ENCODE assay signal across 35 cellular contexts in the genomic region with DNA sequence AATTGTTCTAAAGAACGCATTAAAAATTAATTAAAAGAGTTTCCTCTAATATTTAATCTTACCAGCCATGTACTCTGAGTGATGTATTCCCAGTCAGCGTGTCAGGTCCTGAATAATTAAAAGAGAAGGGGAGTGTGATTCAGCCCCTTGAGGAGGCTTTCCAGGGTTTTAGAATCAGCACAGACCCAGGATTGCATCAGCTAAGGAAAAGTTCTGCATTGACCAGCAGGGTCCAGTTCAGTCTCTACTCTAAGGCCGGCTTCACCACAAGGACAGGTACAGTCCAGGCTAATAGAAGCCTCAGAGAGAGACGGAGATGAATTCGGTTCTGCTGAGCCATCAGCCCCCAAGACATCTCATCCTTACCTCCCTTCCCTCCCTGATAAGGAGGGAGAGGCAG.
A peak's percentile ranks its signal among the peaks of the same experiment; 100 is the strongest.
DNase-seq lines count a peak whose midpoint lies in the region; ATAC-seq, FAIRE-seq and TF ChIP-seq lines count a peak whose summit lies in the region.
"Had no signal": no experiment of that assay in that cellular context is flagged by ENCODE, and none has a peak within 500 bp of the region (broad histone marks: within the 10 kb centered on the region; RNA-seq: fewer than 3 reads in every experiment).

No MANE protein-coding gene starts in this region.

- WGBS in K562 (ENCODE audit: insufficient coverage, low coverage, missing lambda C conversion rate), result 22% methylated on average over 5 of the region's 5 CpGs

- H3K9ac ChIP-seq in K562 (ENCODE audit: insufficient read depth in 1 of 2, low read depth in 2 of 2, low read length in 2 of 2), result no peak overlapping the region; a peak in 1 of 4 replicates
- H3K9ac ChIP-seq in neural progenitor cell, result no peak overlapping the region
- H3K9ac ChIP-seq: BLaER1; BLaER1 treated with 17β-estradiol and CSF1 and Interleukin-3, amounts not matched to agents 10 nM and 100 nM had no signal

- H3K79me2 ChIP-seq in GM23338 (replicated peaks; ENCODE audit: insufficient read depth) (no peaks in the 10 kb centered on the region), K562 (ENCODE audit: control insufficient read depth, insufficient read depth, low read length) (no peaks in the 10 kb centered on the region; the same call in 2 of the 3 replicates), neural progenitor cell (ENCODE audit: low read depth) (no peaks in the 10 kb centered on the region), osteoblast (ENCODE audit: insufficient read depth, low read length) (no peaks in the 10 kb centered on the region)

- CTCF ChIA-PET in K562 (lab: Yijun Ruan, JAX; ENCODE audit: low intra/inter-chr PET ratio), result no interaction called here
- CTCF ChIA-PET in RWPE1 (lab: Yijun Ruan, JAX), result no interaction called here

- no TSS peak for BruUV-seq in K562 (replicated peaks; lab: Mats Ljungman, UMichigan)

- peaks cover 3% of the 10 kb centered on the region for H3K9me1 ChIP-seq in K562 (ENCODE audit: control insufficient read depth, insufficient read depth, low read length)

- no peak for ATAC-seq in GM23338
- peak; percentile 9 for ATAC-seq in K562
- no peak for ATAC-seq in HG03135 (IDR thresholded peaks at IDR 0.05; ENCODE audit: unreplicated experiment)
- ATAC-seq: A549; CD8-positive, alpha-beta T cell had no signal

- H2AFZ ChIP-seq in GM23338 (0 out of 2 replicates have a peak overlapping the region, but pooled peaks have one; percentile 34), K562 (ENCODE audit: low read depth, low read length) (peak overlapping the region; percentile 94), neural progenitor cell (replicated peaks) (peak overlapping the region; percentile 26), osteoblast (ENCODE audit: low read length) (no peak overlapping the region)

- H3K36me3 Mint-ChIP-seq in GM23338 (ENCODE audit: low read depth), result no peaks in the 10 kb centered on the region
- no peaks in the 10 kb centered on the region for H3K36me3 Mint-ChIP-seq in neural progenitor cell
- H3K36me3 Mint-ChIP-seq: CD14-positive monocyte; CD4-positive, alpha-beta memory T cell; CD8-positive, alpha-beta T cell had no signal

- no peaks in the 10 kb centered on the region for H3K9me3 ChIP-seq in K562 (replicated peaks; ENCODE audit: control insufficient read depth, insufficient read depth, low read depth, low read length)
- H3K9me3 ChIP-seq in neural progenitor cell (ENCODE audit: low read depth), result no peaks in the 10 kb centered on the region
- peaks cover 9% of the 10 kb centered on the region for H3K9me3 ChIP-seq in osteoblast (ENCODE audit: low read depth, low read length)
- H3K9me3 ChIP-seq: BE2C, Caco-2 had no signal

- no peak overlapping the region for H3K4me3 Mint-ChIP-seq in GM23338
- no peak overlapping the region for H3K4me3 Mint-ChIP-seq in neural progenitor cell
- H3K4me3 Mint-ChIP-seq: B cell; CD14-positive monocyte; CD4-positive, alpha-beta memory T cell; CD4-positive, alpha-beta T cell; CD4-positive, CD25-positive, alpha-beta regulatory T cell; CD8-positive, alpha-beta memory T cell; CD8-positive, alpha-beta T cell had no signal

- in situ Hi-C loops in K562 (cut with MboI), result no loop called here

- H3K4me1 Mint-ChIP-seq in GM23338 (peaks cover 8% of the 10 kb centered on the region), neural progenitor cell (peaks cover 22% of the 10 kb centered on the region)

- intact Hi-C loops in K562 (cut with micrococcal nuclease), result no loop called here

- H3K4me1 ChIP-seq in GM23338 (ENCODE audit: insufficient read depth) (no peaks in the 10 kb centered on the region), K562 (replicated peaks in 1 of 2; ENCODE audit: control insufficient read depth in 2 of 2, insufficient read depth in 2 of 2, low read length in 2 of 2) (peaks cover 34 to 50% of the 10 kb centered on the region in 2 experiments), neural progenitor cell (peaks cover 9% of the 10 kb centered on the region), osteoblast (ENCODE audit: insufficient read depth, low read length) (peaks cover 10% of the 10 kb centered on the region)
- H3K4me1 ChIP-seq: A549, Caco-2 had no signal

- TF ChIP-seq CTCF in GM23338 (conservative IDR thresholded peaks at IDR 0.05; ENCODE audit: low read depth in 2 of 2), result no peak
- no peak for TF ChIP-seq CTCF in K562 (IDR thresholded peaks at IDR 0.05 in 2 of 3, conservative IDR thresholded peaks at IDR 0.05 in 1 of 3; ENCODE audit: insufficient read depth in 2 of 3, low read depth in 1 of 3, low read length in 3 of 3)
- TF ChIP-seq CTCF in neural progenitor cell (IDR thresholded peaks at IDR 0.05), result no peak
- no peak for TF ChIP-seq CTCF in osteoblast (IDR thresholded peaks at IDR 0.05; ENCODE audit: extremely low read depth, low read depth, low read length)
- no peak for TF ChIP-seq CTCF in RWPE1 (conservative IDR thresholded peaks at IDR 0.05; ENCODE audit: low read depth)

- no peak for TF ChIP-seq EP300 in K562 (IDR thresholded peaks at IDR 0.05; ENCODE audit: low read length)

- no peak for FAIRE-seq in K562 (lab: Jason Lieb, UNC)
- FAIRE-seq: A204.1, A549, D721Med had no signal

- no peak for TF ChIP-seq POLR2A in K562 (conservative IDR thresholded peaks at IDR 0.05)

- H3K9me2 ChIP-seq in GM23338 (ENCODE audit: insufficient read depth), result 0 out of 2 replicates have a peak, but pooled peaks cover 10% of the 10 kb centered on the region

- H3K27me3 Mint-ChIP-seq in GM23338 (ENCODE audit: insufficient read depth, low read depth, poor library complexity), result peaks cover 19% of the 10 kb centered on the region
- H3K27me3 Mint-ChIP-seq in neural progenitor cell (ENCODE audit: insufficient read depth, low read depth), result peaks cover 9% of the 10 kb centered on the region
- H3K27me3 Mint-ChIP-seq: CD4-positive, alpha-beta T cell had no signal

- no peaks in the 10 kb centered on the region for H4K20me1 ChIP-seq in GM23338 (replicated peaks; ENCODE audit: insufficient read depth)
- H4K20me1 ChIP-seq in K562 (replicated peaks; ENCODE audit: control insufficient read depth, insufficient read depth, low read length), result no peaks in the 10 kb centered on the region
- no peaks in the 10 kb centered on the region for H4K20me1 ChIP-seq in neural progenitor cell (ENCODE audit: low read depth)
- H4K20me1 ChIP-seq in osteoblast (ENCODE audit: insufficient read depth, low read length), result no peaks in the 10 kb centered on the region
- H4K20me1 ChIP-seq: BLaER1; BLaER1 treated with 17β-estradiol and CSF1 and Interleukin-3, amounts not matched to agents 10 nM and 100 nM had no signal

- no peak for TF ChIP-seq RAD21 in K562 (CRISPR knock-in tag; conservative IDR thresholded peaks at IDR 0.05 in 1 of 2, IDR thresholded peaks at IDR 0.05 in 1 of 2)

- POLR2A ChIA-PET in K562 (lab: Yijun Ruan, JAX) (interaction anchor here (0.6 to 0.9 kb wide), 3 partner anchors 16 to 318 kb away, joined by 3 to 4 read pairs (median 3); no protein-coding TSS in a partner anchor), RWPE1 (lab: Yijun Ruan, JAX; ENCODE audit: low non-redundant PET) (no interaction called here)

- H3K4me3 ChIP-seq in GM23338 (no peak overlapping the region), K562 (no peak overlapping the region), neural progenitor cell (no peak overlapping the region), osteoblast (ENCODE audit: insufficient read depth, low read length) (no peak overlapping the region)
- H3K4me3 ChIP-seq: A549; BLaER1; BLaER1 treated with 17β-estradiol and CSF1 and Interleukin-3, amounts not matched to agents 10 nM and 100 nM had no signal

- H3K9me3 Mint-ChIP-seq in GM23338 (peaks cover 5% of the 10 kb centered on the region; the same call in 2 of the 3 replicates), neural progenitor cell (peaks cover 2% of the 10 kb centered on the region)
- H3K9me3 Mint-ChIP-seq: CD4-positive, alpha-beta T cell had no signal

- DNase-seq in GM23338 (ENCODE audit: low spot score), result no peak
- DNase-seq in K562 (ENCODE audit: extremely low read depth in 1 of 4, low spot score in 3 of 4), result no peak
- DNase-seq in neural progenitor cell (ENCODE audit: low spot score), result no peak
- no peak for DNase-seq in osteoblast (ENCODE audit: insufficient read length, low spot score, missing footprints)
- DNase-seq in RWPE1 (ENCODE audit: low spot score), result no peak
- DNase-seq: 8988T; ACHN; AML-193; BE2C; C1 segment of cervical spinal cord; Caco-2; Calu3; CD4-positive, alpha-beta memory T cell; CD4-positive, alpha-beta T cell; CD4-positive, CD25-positive, alpha-beta regulatory T cell; CD8-positive, alpha-beta memory T cell; CD8-positive, alpha-beta T cell; COR-L47; DMS 273 treated with DMSO at 0.1 percent for 48 hours; DMS153; DMS53; DMS79; DMS79 treated with DMSO at 0.1 percent for 48 hours; DND-41; EL had no signal

- no peak overlapping the region for H3K27ac ChIP-seq in GM23338 (ENCODE audit: low read depth)
- H3K27ac ChIP-seq in K562 (ENCODE audit: extremely low read depth, low read depth, low read length), result no peak overlapping the region; the same call in 2 of the 3 replicates
- H3K27ac ChIP-seq in neural progenitor cell, result no peak overlapping the region
- H3K27ac ChIP-seq in osteoblast (ENCODE audit: low read depth, low read length), result no peak overlapping the region
- H3K27ac ChIP-seq in RWPE1, result no peak overlapping the region
- H3K27ac ChIP-seq: 22Rv1; A549; BLaER1; BLaER1 treated with 17β-estradiol and CSF1 and Interleukin-3, amounts not matched to agents 10 nM and 100 nM; C4-2B had no signal

- no peaks in the 10 kb centered on the region for H3K36me3 ChIP-seq in GM23338 (ENCODE audit: insufficient read depth)
- no peaks in the 10 kb centered on the region for H3K36me3 ChIP-seq in K562 (ENCODE audit: control insufficient read depth, insufficient read depth, low read length)
- no peaks in the 10 kb centered on the region for H3K36me3 ChIP-seq in neural progenitor cell
- no peaks in the 10 kb centered on the region for H3K36me3 ChIP-seq in osteoblast (ENCODE audit: insufficient read depth, low read length)
- H3K36me3 ChIP-seq: BE2C; BLaER1; BLaER1 treated with 17β-estradiol and CSF1 and Interleukin-3, amounts not matched to agents 10 nM and 100 nM had no signal

- H3F3A ChIP-seq in GM23338 (replicated peaks; ENCODE audit: low read depth) (no peaks in the 10 kb centered on the region), neural progenitor cell (ENCODE audit: low read depth) (no peaks in the 10 kb centered on the region)

- H3K4me2 ChIP-seq in GM23338, result no peak overlapping the region
- H3K4me2 ChIP-seq in K562 (ENCODE audit: insufficient read depth, low read length), result peak overlapping the region; percentile 50
- no peak overlapping the region for H3K4me2 ChIP-seq in neural progenitor cell
- H3K4me2 ChIP-seq in osteoblast (ENCODE audit: insufficient read depth, low read length), result no peak overlapping the region
- H3K4me2 ChIP-seq: A549; BLaER1; BLaER1 treated with 17β-estradiol and CSF1 and Interleukin-3, amounts not matched to agents 10 nM and 100 nM had no signal

- H3K27ac Mint-ChIP-seq in GM23338 (no peak overlapping the region), neural progenitor cell (no peak overlapping the region)
- H3K27ac Mint-ChIP-seq: CD14-positive monocyte; CD4-positive, alpha-beta memory T cell; CD4-positive, alpha-beta T cell; CD4-positive, CD25-positive, alpha-beta regulatory T cell; CD8-positive, alpha-beta memory T cell; CD8-positive, alpha-beta T cell had no signal

- H3K27me3 ChIP-seq in GM23338 (ENCODE audit: insufficient read depth) (no peaks in the 10 kb centered on the region), K562 (ENCODE audit: control insufficient read depth in 2 of 2, insufficient read depth in 2 of 2, low read length in 2 of 2) (no peaks in the 10 kb centered on the region), neural progenitor cell (no peaks in the 10 kb centered on the region), osteoblast (ENCODE audit: insufficient read depth, low read length) (peaks cover 69% of the 10 kb centered on the region)
- H3K27me3 ChIP-seq: BE2C had no signal
